Comparison of ENCODE assay signal across 27 cellular contexts in the genomic region with DNA sequence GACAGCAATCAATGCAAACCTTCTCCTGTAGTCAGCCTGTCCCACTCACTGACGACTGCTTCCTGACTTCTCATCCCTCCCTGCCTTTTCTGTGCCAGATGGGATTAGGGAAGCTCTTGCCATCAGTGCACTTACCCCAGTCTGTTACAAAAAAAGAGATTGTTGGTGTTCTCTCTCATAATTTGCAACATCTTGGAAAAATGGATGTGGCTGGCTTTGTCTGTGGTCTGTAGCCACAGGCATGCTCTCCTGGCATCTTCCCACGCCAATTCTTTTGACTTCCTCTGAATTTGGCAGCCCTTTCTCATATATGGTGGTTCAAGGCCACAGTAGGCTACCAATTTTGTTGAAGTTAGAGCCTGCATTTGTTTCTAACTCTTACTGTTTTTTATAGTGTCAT. TPM values are rescaled to one million over a fixed set of nuclear protein-coding genes. Genes with fewer than 3 reads are reported as not detected.
DNase-seq lines count a peak whose midpoint lies in the region; ATAC-seq and TF ChIP-seq lines count a peak whose summit lies in the region.
"Had no signal": no experiment of that assay in that cellular context is flagged by ENCODE, and none has a peak within 500 bp of the region (broad histone marks: within the 10 kb centered on the region; RNA-seq: fewer than 3 reads in every experiment).

No MANE protein-coding gene starts in this region.

- no peak for ATAC-seq in GM21576 (IDR thresholded peaks at IDR 0.05; ENCODE audit: unreplicated experiment)
- ATAC-seq: activated CD4-positive, alpha-beta T cell treated with anti-CD3 and anti-CD28 coated beads for 36 hours; activated CD8-positive, alpha-beta memory T cell treated with anti-CD3 and anti-CD28 coated beads, Interleukin-2, amount 10 ng/mL, durations not matched to agents 7 days and 5 days; body of pancreas; GM12878; left ventricle myocardium superior; mucosa of descending colon; Right ventricle myocardium inferior had no signal

- no peak for TF ChIP-seq CTCF in fibroblast of mammary gland (conservative IDR thresholded peaks at IDR 0.05; ENCODE audit: control insufficient read depth, insufficient read depth, low read depth, low read length)
- no peak for TF ChIP-seq CTCF in esophagus squamous epithelium (IDR thresholded peaks at IDR 0.05)

- DNase-seq in NCI-H2107 treated with DMSO at 0.1 percent for 48 hours (lab: John Stamatoyannopoulos, UW; ENCODE audit: unreplicated experiment): peak; percentile 9
- DNase-seq in NCI-H2107 (lab: John Stamatoyannopoulos, UW): no peak
- peak; percentile 63 for DNase-seq in MG63
- peak; percentile 79 for DNase-seq in fibroblast of mammary gland (ENCODE audit: low read depth)
- DNase-seq in SIG-M5 treated with dmso at 0.1 percent for 504 hours (lab: John Stamatoyannopoulos, UW; ENCODE audit: unreplicated experiment): no peak
- no peak for DNase-seq in esophagus squamous epithelium (lab: John Stamatoyannopoulos, UW)
- no peak for DNase-seq in NCI-H1105 (lab: John Stamatoyannopoulos, UW)
- DNase-seq: 8988T; activated CD4-positive, alpha-beta T cell treated with anti-CD3 and anti-CD28 coated beads for 36 hours; activated CD8-positive, alpha-beta memory T cell treated with anti-CD3 and anti-CD28 coated beads, Interleukin-2, amount 10 ng/mL, durations not matched to agents 7 days and 5 days; body of pancreas; GDM1; left ventricle myocardium superior; mucosa of descending colon; NCI-H1105 treated with DMSO at 0.1 percent for 48 hours; NCI-H2171; NCI-H526; stimulated activated CD4-positive, alpha-beta T cell treated with anti-CD3 and anti-CD28 coated beads, Interleukin-4, amount 100 ng/mL, for 1 hour; trophoblast cell had no signal

- intact Hi-C loops in esophagus squamous epithelium (cut with DNase I): no loop called here

- H3K9me3 ChIP-seq in MG63: no peaks in the 10 kb centered on the region
- H3K9me3 ChIP-seq in esophagus squamous epithelium: no peaks in the 10 kb centered on the region
- H3K9me3 ChIP-seq: body of pancreas, mucosa of descending colon, neutrophil had no signal

- H3K4me1 ChIP-seq in esophagus squamous epithelium: no peaks in the 10 kb centered on the region
- H3K4me1 ChIP-seq: body of pancreas had no signal

- H3K36me3 ChIP-seq in MG63: no peaks in the 10 kb centered on the region
- H3K36me3 ChIP-seq in esophagus squamous epithelium: no peaks in the 10 kb centered on the region
- H3K36me3 ChIP-seq: neutrophil had no signal

- no peak for TF ChIP-seq POLR2A in esophagus squamous epithelium (IDR thresholded peaks at IDR 0.05)

- WGBS in esophagus squamous epithelium, 2 donors: 31 to 51% methylated on average over 2 of the region's 2 CpGs

- H3K27ac ChIP-seq in esophagus squamous epithelium: no peak overlapping the region
- H3K27ac ChIP-seq: body of pancreas, hepatocyte, KMS-11, neutrophil had no signal

- no peak overlapping the region for H3K4me3 ChIP-seq in MG63
- H3K4me3 ChIP-seq in fibroblast of mammary gland (ENCODE audit: control insufficient read depth, low read depth, low read length): no peak overlapping the region
- H3K4me3 ChIP-seq in esophagus squamous epithelium: no peak overlapping the region
- H3K4me3 ChIP-seq: body of pancreas, GM12878, hepatocyte, mucosa of descending colon had no signal

- H3K27me3 ChIP-seq in MG63 (no peaks in the 10 kb centered on the region), esophagus squamous epithelium (no peaks in the 10 kb centered on the region)
- H3K27me3 ChIP-seq: body of pancreas, hepatocyte, neutrophil had no signal

RNA-seq across cellular contexts. Expression of a gene that starts 11.7 kb away (rescaled TPM):
- not detected in 2 replicates for total RNA-seq in MG63 (2014; rRNA removed; shearing (Covaris generic); ENCODE audit: low replicate concordance)
- total RNA-seq in esophagus squamous epithelium: under 1 TPM in 2 of 4 donors, not detected in 2; 0.03 to 0.19 TPM
- total RNA-seq: activated CD4-positive, alpha-beta T cell treated with anti-CD3 and anti-CD28 coated beads for 36 hours; activated CD8-positive, alpha-beta memory T cell treated with anti-CD3 and anti-CD28 coated beads, Interleukin-2, amount 10 ng/mL, durations not matched to agents 7 days and 5 days; activated T-helper 1 cell treated with anti-CD3 and anti-CD28 coated beads, Interleukin-12 subunit alpha, Interleukin-12 subunit beta, Interleukin-2, Interleukin-4 antibody, amounts not matched to agents 30 ng/mL and 10 ng/mL and 1 ng/mL, durations not matched to agents 14 hours and 24 hours and 36 hours; fibroblast of villous mesenchyme; GM12878; Right ventricle myocardium inferior had no signal

Comparison
In these comparisons a context has a peak if more than half of its experiments do, and no peak if none do; other contexts are left out.
1. DNase-seq: peak in NCI-H2107 treated with DMSO at 0.1 percent for 48 hours (single experiment), MG63 (single experiment) and fibroblast of mammary gland (single experiment); none in NCI-H2107 (single experiment), SIG-M5 treated with dmso at 0.1 percent for 504 hours (single experiment), esophagus squamous epithelium (single experiment) and NCI-H1105 (single experiment).